Comparison of ENCODE assay signal across 8 cellular contexts in the genomic region with DNA sequence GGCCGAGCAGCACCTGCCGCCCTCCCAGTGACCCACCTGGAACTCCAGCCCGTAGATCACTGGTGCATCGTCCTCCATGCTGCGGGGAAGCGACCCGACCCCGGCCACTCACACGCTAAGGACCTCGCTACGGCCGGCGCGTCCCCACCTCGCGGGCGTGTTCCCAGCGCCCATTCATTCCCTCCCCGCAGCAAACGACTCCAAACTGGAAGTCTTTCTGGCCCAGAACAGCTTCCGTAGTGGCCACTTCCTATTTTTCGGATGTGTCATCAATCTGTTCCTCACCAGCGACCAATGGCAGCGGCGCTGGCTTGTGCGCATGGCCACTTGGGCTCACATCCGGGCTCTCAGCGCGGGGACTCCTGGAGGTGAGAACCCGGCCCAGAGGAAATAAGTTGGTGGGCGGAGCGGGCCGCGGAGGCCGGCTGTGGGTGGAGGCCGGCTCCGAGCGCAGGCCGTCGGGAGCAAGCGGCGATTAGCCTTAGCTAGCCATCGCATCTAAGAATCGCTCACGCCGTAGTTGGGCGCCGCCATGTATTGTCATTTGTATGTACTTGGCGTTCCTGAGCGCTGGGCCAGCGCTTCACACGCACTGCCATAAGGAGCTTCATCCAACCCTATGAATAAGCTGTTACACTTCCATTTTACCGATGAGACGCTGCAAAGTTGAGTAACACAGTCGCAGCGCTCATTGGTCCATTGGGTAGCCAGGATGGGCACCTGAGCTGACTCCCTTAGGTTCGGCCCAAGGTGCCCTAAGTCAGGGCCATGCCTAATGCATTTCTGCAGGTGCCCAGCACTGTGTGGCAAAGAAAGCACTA. TPM values are rescaled to one million over a fixed set of nuclear protein-coding genes. Genes with fewer than 3 reads are reported as not detected.
DNase-seq lines count a peak whose midpoint lies in the region; ATAC-seq and TF ChIP-seq lines count a peak whose summit lies in the region.

Gene EIPR1 (minus strand): TSS at position 207 of the 821 bp plus-strand sequence. CDS start 129 bp downstream, at position 78.

- peak; percentile 97 for DNase-seq in GM04504 (ENCODE audit: low read depth)
- peak; percentile 94 for DNase-seq in NCI-H1048 (lab: John Stamatoyannopoulos, UW)
- peak; percentile 99 for DNase-seq in SK-N-SH
- DNase-seq in activated naive CD4-positive, alpha-beta T cell treated with anti-CD3 and anti-CD28 coated beads, Interleukin-2, amount 50 U/mL, for 16 hours, result peak; percentile 95
- peak; percentile 96 for DNase-seq in germinal center (ENCODE audit: low spot score)
- DNase-seq in nucleus accumbens (lab: John Stamatoyannopoulos, UW), result peak; percentile 40 to 99 (median 96)
- peak; percentile 98 to 99 for DNase-seq in suprapubic skin (ENCODE audit: low spot score in 2 of 2)

- no peaks in the 10 kb centered on the region for H4K20me1 ChIP-seq in SK-N-SH (ENCODE audit: insufficient read depth)

- H3K27me3 ChIP-seq in SK-N-SH (ENCODE audit: insufficient read depth) (no peaks in the 10 kb centered on the region), suprapubic skin (no peaks in the 10 kb centered on the region)

- H3K4me2 ChIP-seq in SK-N-SH, result peak within 1 kb of the TSS; percentile 79

- H3K9me3 ChIP-seq in SK-N-SH, result no peaks in the 10 kb centered on the region
- H3K9me3 ChIP-seq in suprapubic skin, result no peaks in the 10 kb centered on the region

- no peak; a peak in 1 of 4 replicates for TF ChIP-seq EP300 in SK-N-SH (IDR thresholded peaks at IDR 0.05; ENCODE audit: borderline replicate concordance in 1 of 2, low read depth in 1 of 2, low read length in 1 of 2)
- no peak for TF ChIP-seq EP300 in suprapubic skin (IDR thresholded peaks at IDR 0.05)

- H3K79me2 ChIP-seq in SK-N-SH (ENCODE audit: insufficient read depth), result peaks cover 76% of the 10 kb centered on the region

- H3K4me1 ChIP-seq in SK-N-SH (ENCODE audit: control insufficient read depth in 1 of 2, insufficient read depth in 2 of 2, low read depth in 1 of 2, low read length in 1 of 2), result peaks cover 0 to 27% of the 10 kb centered on the region in 2 experiments; a peak in 2 of 4 replicates
- peaks cover 36% of the 10 kb centered on the region for H3K4me1 ChIP-seq in suprapubic skin

- TF ChIP-seq POLR2A in suprapubic skin (IDR thresholded peaks at IDR 0.05), result peak in 1 of 2 donors; percentile 30

- peak within 1 kb of the TSS; percentile 84 to 96 for H3K27ac ChIP-seq in SK-N-SH (ENCODE audit: low read depth in 2 of 2, low read length in 1 of 2)
- H3K27ac ChIP-seq in suprapubic skin, result peak within 1 kb of the TSS; percentile 89

- POLR2A ChIA-PET in SK-N-SH (lab: Yijun Ruan, JAX), result interaction anchor here (0.7 to 1.5 kb wide), 11 partner anchors 9 to 1052 kb away, joined by 3 to 15 read pairs (median 4); partner anchors contain the start of gene MYT1L

- peak within 1 kb of the TSS; percentile 80 for H3K9ac ChIP-seq in SK-N-SH

- peak within 1 kb of the TSS; percentile 71 for H2AFZ ChIP-seq in SK-N-SH (ENCODE audit: low read depth)

- no peak; the same call in 1 of the 2 replicates for TF ChIP-seq CTCF in SK-N-SH (IDR thresholded peaks at IDR 0.05)
- no peak for TF ChIP-seq CTCF in suprapubic skin (IDR thresholded peaks at IDR 0.05)

- H3K36me3 ChIP-seq in SK-N-SH (replicated peaks in 1 of 2; ENCODE audit: control insufficient read depth in 1 of 2, insufficient read depth in 2 of 2, low read length in 1 of 2) (peaks cover 12 to 13% of the 10 kb centered on the region in 2 experiments), suprapubic skin (peaks cover 7% of the 10 kb centered on the region)

- H3F3A ChIP-seq in SK-N-SH (replicated peaks; ENCODE audit: insufficient read depth), result peaks cover 12% of the 10 kb centered on the region

- ATAC-seq in HG02571 (IDR thresholded peaks at IDR 0.05; ENCODE audit: unreplicated experiment), result peak; percentile 74

- CTCF ChIA-PET in SK-N-SH (lab: Yijun Ruan, JAX), result interaction anchor here (0.7 to 1.1 kb wide), 3 partner anchors 75 to 180 kb away, joined by 3 to 5 read pairs (median 4); partner anchors contain the start of gene RNASEH1

- no peaks in the 10 kb centered on the region for H3K9me2 ChIP-seq in SK-N-SH

- 0% methylated on average over 44 of the region's 57 CpGs for WGBS in SK-N-SH (ENCODE audit: low lambda C conversion rate)
- 0% methylated on average over 3 of the region's 57 CpGs for WGBS in suprapubic skin

- H3K4me3 ChIP-seq in SK-N-SH (ENCODE audit: low read depth in 2 of 2, low read length in 1 of 2), result peak within 1 kb of the TSS; percentile 93 to 100
- H3K4me3 ChIP-seq in suprapubic skin, result peak within 1 kb of the TSS; percentile 86

- TF ChIP-seq RAD21 in SK-N-SH (IDR thresholded peaks at IDR 0.05; ENCODE audit: low read length), result 0 out of 2 replicates have a peak, but pooled peaks have one; percentile 27

TF ChIP-seq in SK-N-SH, 30 proteins besides CTCF, POLR2A, EP300 and RAD21 (continues in another document):
- TF ChIP-seq RXRA (IDR thresholded peaks at IDR 0.05; ENCODE audit: borderline replicate concordance, low read depth) (no peak; the same call in 1 of the 2 replicates), MEF2A (IDR thresholded peaks at IDR 0.05; ENCODE audit: borderline replicate concordance, low read depth) (no peak), SIN3A (IDR thresholded peaks at IDR 0.05; ENCODE audit: borderline replicate concordance, low read depth, low read length) (peak; percentile 87; the same call in 1 of the 2 replicates), IRF3 (IDR thresholded peaks at IDR 0.05; ENCODE audit: low read depth, low read length) (no peak), USF1 (IDR thresholded peaks at IDR 0.05; ENCODE audit: borderline replicate concordance, low read depth) (no peak), SMC3 (IDR thresholded peaks at IDR 0.05; ENCODE audit: low read depth, low read length) (no peak), NRF1 (IDR thresholded peaks at IDR 0.05; ENCODE audit: low read depth, low read length) (peak; percentile 79), GATA2 (CRISPR knock-in tag; IDR thresholded peaks at IDR 0.05) (no peak), FOSL2 (IDR thresholded peaks at IDR 0.05; ENCODE audit: borderline replicate concordance, low read depth) (peak; percentile 56; the same call in 1 of the 2 replicates), FOXM1 (IDR thresholded peaks at IDR 0.05; ENCODE audit: low read depth) (no peak), RCOR1 (IDR thresholded peaks at IDR 0.05; ENCODE audit: low read length) (peak; percentile 54), ELF1 (IDR thresholded peaks at IDR 0.05) (peak; percentile 100), YY1 (IDR thresholded peaks at IDR 0.05; ENCODE audit: low read depth) (no peak)
- TF ChIP-seq, protein P1, sequence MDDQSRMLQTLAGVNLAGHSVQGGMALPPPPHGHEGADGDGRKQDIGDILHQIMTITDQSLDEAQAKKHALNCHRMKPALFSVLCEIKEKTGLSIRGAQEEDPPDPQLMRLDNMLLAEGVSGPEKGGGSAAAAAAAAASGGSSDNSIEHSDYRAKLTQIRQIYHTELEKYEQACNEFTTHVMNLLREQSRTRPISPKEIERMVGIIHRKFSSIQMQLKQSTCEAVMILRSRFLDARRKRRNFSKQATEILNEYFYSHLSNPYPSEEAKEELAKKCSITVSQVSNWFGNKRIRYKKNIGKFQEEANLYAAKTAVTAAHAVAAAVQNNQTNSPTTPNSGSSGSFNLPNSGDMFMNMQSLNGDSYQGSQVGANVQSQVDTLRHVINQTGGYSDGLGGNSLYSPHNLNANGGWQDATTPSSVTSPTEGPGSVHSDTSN (IDR thresholded peaks at IDR 0.05), result peak; percentile 57; the same call in 1 of the 2 replicates
- TF ChIP-seq, protein P2, sequence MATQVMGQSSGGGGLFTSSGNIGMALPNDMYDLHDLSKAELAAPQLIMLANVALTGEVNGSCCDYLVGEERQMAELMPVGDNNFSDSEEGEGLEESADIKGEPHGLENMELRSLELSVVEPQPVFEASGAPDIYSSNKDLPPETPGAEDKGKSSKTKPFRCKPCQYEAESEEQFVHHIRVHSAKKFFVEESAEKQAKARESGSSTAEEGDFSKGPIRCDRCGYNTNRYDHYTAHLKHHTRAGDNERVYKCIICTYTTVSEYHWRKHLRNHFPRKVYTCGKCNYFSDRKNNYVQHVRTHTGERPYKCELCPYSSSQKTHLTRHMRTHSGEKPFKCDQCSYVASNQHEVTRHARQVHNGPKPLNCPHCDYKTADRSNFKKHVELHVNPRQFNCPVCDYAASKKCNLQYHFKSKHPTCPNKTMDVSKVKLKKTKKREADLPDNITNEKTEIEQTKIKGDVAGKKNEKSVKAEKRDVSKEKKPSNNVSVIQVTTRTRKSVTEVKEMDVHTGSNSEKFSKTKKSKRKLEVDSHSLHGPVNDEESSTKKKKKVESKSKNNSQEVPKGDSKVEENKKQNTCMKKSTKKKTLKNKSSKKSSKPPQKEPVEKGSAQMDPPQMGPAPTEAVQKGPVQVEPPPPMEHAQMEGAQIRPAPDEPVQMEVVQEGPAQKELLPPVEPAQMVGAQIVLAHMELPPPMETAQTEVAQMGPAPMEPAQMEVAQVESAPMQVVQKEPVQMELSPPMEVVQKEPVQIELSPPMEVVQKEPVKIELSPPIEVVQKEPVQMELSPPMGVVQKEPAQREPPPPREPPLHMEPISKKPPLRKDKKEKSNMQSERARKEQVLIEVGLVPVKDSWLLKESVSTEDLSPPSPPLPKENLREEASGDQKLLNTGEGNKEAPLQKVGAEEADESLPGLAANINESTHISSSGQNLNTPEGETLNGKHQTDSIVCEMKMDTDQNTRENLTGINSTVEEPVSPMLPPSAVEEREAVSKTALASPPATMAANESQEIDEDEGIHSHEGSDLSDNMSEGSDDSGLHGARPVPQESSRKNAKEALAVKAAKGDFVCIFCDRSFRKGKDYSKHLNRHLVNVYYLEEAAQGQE (IDR thresholded peaks at IDR 0.05; ENCODE audit: low read depth, low read length), result peak; percentile 68

RNA-seq across cellular contexts. Expression of gene EIPR1, which starts in this region (rescaled TPM):
- 85.9 and 103 TPM in 2 replicates for polyA plus RNA-seq in SK-N-SH (2012; rRNA removed)
- polyA plus RNA-seq in SK-N-SH (2012; cell fraction: cytosol; rRNA removed), result 62.4 and 82.1 TPM in 2 replicates
- polyA plus RNA-seq in SK-N-SH (2012; cell fraction: nucleus; rRNA removed), result 63.8 and 73.1 TPM in 2 replicates
- total RNA-seq in suprapubic skin, result 10 to 100 TPM; 29.0 to 37.5 (median 30.7) TPM

Comparison
In these comparisons a context has a peak if more than half of its experiments do, and no peak if none do; other contexts are left out.
1. Peak in every context shown above with its lines: DNase-seq, ATAC-seq, H3K4me3 ChIP-seq and H3K27ac ChIP-seq.